In the genomic region with DNA sequence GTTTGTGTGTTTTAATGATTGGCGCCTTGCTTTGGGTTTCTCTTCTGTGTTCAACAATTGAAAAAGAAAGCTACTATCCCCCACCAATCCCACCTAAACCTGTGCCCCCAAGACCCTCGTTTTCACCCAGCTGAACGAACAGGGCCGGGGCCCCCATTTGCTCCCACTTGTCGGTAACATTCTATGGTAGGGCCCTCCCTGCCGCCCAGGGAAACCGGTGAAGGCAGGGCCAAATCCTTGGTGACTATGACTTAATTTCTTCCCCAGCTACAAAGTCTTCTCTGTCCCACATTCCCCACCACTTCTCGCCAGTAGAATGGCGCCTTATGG, we compare ENCODE assay signal across 1 cellular context.
TF ChIP-seq lines count a peak whose summit lies in the region.

No MANE protein-coding gene starts in this region.

TF ChIP-seq in endothelial cell of umbilical vein, 7 proteins besides CTCF, POLR2A, EP300 and RAD21:
- TF ChIP-seq, protein P1, sequence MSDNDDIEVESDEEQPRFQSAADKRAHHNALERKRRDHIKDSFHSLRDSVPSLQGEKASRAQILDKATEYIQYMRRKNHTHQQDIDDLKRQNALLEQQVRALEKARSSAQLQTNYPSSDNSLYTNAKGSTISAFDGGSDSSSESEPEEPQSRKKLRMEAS (IDR thresholded peaks at IDR 0.05; ENCODE audit: insufficient read depth, insufficient read length), result no peak
- TF ChIP-seq GATA2 (IDR thresholded peaks at IDR 0.05; ENCODE audit: insufficient read depth, insufficient read length, low read depth, low read length) (no peak), POLR2AphosphoS5 (IDR thresholded peaks at IDR 0.05; ENCODE audit: insufficient read depth, low read depth, low read length) (no peak), FOS (IDR thresholded peaks at IDR 0.05; ENCODE audit: borderline replicate concordance, insufficient read depth, low read length) (no peak)
